ENCODE assay signal across 16 cellular contexts in the genomic region with DNA sequence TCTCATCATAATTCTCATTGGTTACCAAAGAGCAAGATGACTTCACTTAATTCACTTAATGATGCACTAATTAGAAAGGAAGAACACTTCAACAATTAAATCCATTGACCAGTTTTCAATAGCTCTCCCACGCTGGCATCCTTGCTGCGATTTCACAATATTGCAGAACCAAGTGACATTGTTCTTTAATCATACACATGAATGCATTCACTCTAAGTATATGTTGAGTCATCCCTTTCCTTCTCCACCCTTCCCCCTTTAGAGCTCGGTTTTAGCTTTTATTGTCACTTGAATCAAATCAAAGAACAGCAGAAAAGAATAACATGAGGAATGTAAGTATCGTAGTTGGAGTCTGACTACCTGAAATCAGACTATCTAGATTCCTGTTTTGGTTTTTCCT.
DNase-seq lines count a peak whose midpoint lies in the region; ATAC-seq, FAIRE-seq and TF ChIP-seq lines count a peak whose summit lies in the region.
"Had no signal": no experiment of that assay in that cellular context is flagged by ENCODE, and none has a peak within 500 bp of the region (broad histone marks: within the 10 kb centered on the region; RNA-seq: fewer than 3 reads in every experiment).

No MANE protein-coding gene starts in this region.

- H3K9me3 ChIP-seq in HepG2 (ENCODE audit: low read length) (peaks cover 45% of the 10 kb centered on the region), right lobe of liver (no peaks in the 10 kb centered on the region), endodermal cell (ENCODE audit: control insufficient read depth, low read length) (no peaks in the 10 kb centered on the region)
- H3K9me3 ChIP-seq: psoas muscle, uterus had no signal

- H3K4me3 ChIP-seq in HepG2 (replicated peaks in 1 of 3; ENCODE audit: insufficient read depth in 1 of 3, low read depth in 2 of 3, low read length in 3 of 3) = no peak overlapping the region
- H3K4me3 ChIP-seq in right lobe of liver = no peak overlapping the region
- no peak overlapping the region for H3K4me3 ChIP-seq in endodermal cell (ENCODE audit: low read length)
- H3K4me3 ChIP-seq: psoas muscle, uterus had no signal

- WGBS in HepG2 (ENCODE audit: low lambda C conversion rate) = 0% methylated on average over 4 of the region's 4 CpGs
- WGBS in right lobe of liver (ENCODE audit: insufficient coverage, low coverage, low lambda C conversion rate, missing lambda C conversion rate) = 59% methylated on average over 4 of the region's 4 CpGs
- WGBS in endodermal cell (ENCODE audit: insufficient coverage in 1 of 2, insufficient read length in 1 of 2), 2 experiments = 88 to 95% methylated on average over 3 to 4 of the region's 4 CpGs

- TF ChIP-seq POLR2A in HepG2 (IDR thresholded peaks at IDR 0.05; ENCODE audit: insufficient read depth in 1 of 2, low read depth in 2 of 2, low read length in 2 of 2) = no peak
- no peak for TF ChIP-seq POLR2A in right lobe of liver (IDR thresholded peaks at IDR 0.05)

- no peaks in the 10 kb centered on the region for H3K27me3 Mint-ChIP-seq in endodermal cell (ENCODE audit: insufficient read depth)
- H3K27me3 Mint-ChIP-seq in activated T-cell treated with anti-CD3 and anti-CD28 coated beads, Interleukin-2, amount 50 U/mL, for 24 hours = no peaks in the 10 kb centered on the region
- no peaks in the 10 kb centered on the region for H3K27me3 Mint-ChIP-seq in activated CD4-positive, alpha-beta T cell treated with anti-CD3 and anti-CD28 coated beads for 36 hours
- H3K27me3 Mint-ChIP-seq: stimulated activated memory B cell treated with anti-CD40 and anti-IgM and Interleukin-4, amounts not matched to agents 10 μg/mL and 1 μg/mL and 100 μg/mL, for 72 hours had no signal

- H3K27me3 ChIP-seq in HepG2 (ENCODE audit: control insufficient read depth in 1 of 2, insufficient read depth in 2 of 2, low read length in 2 of 2) = no peaks in the 10 kb centered on the region
- H3K27me3 ChIP-seq in right lobe of liver = no peaks in the 10 kb centered on the region
- H3K27me3 ChIP-seq in endodermal cell (ENCODE audit: control insufficient read depth, insufficient read depth, low read length, poor library complexity, severe bottlenecking) = no peaks in the 10 kb centered on the region
- H3K27me3 ChIP-seq: uterus had no signal

- no peak for TF ChIP-seq EP300 in HepG2 (IDR thresholded peaks at IDR 0.05; ENCODE audit: low read depth in 2 of 2, low read length in 2 of 2)
- no peak for TF ChIP-seq EP300 in HepG2 (CRISPR knock-in tag; IDR thresholded peaks at IDR 0.05; ENCODE audit: borderline replicate concordance)

- peaks cover 2% of the 10 kb centered on the region for H3K9me3 Mint-ChIP-seq in endodermal cell
- H3K9me3 Mint-ChIP-seq in activated T-cell treated with anti-CD3 and anti-CD28 coated beads, Interleukin-2, amount 50 U/mL, for 24 hours = peaks cover 8% of the 10 kb centered on the region
- peaks cover 8% of the 10 kb centered on the region for H3K9me3 Mint-ChIP-seq in activated CD4-positive, alpha-beta T cell treated with anti-CD3 and anti-CD28 coated beads for 36 hours (ENCODE audit: low read depth)

- no peak overlapping the region for H2AFZ ChIP-seq in HepG2 (ENCODE audit: low read length)

- H3K4me1 ChIP-seq in HepG2 (ENCODE audit: insufficient read depth, low read length) (no peaks in the 10 kb centered on the region), right lobe of liver (no peaks in the 10 kb centered on the region), endodermal cell (ENCODE audit: control insufficient read depth, insufficient read depth, low read length) (no peaks in the 10 kb centered on the region)
- H3K4me1 ChIP-seq: psoas muscle, uterus had no signal

- H3K27ac ChIP-seq in HepG2 (ENCODE audit: extremely low read length, insufficient read depth, low read length) = no peak overlapping the region
- H3K27ac ChIP-seq in right lobe of liver = no peak overlapping the region
- H3K27ac ChIP-seq in endodermal cell (ENCODE audit: low read depth, low read length) = no peak overlapping the region
- H3K27ac ChIP-seq: psoas muscle, uterus had no signal

- H3K27ac Mint-ChIP-seq in endodermal cell = peak overlapping the region; percentile 27
- H3K27ac Mint-ChIP-seq in activated T-cell treated with anti-CD3 and anti-CD28 coated beads, Interleukin-2, amount 50 U/mL, for 24 hours = no peak overlapping the region
- H3K27ac Mint-ChIP-seq in activated CD4-positive, alpha-beta T cell treated with anti-CD3 and anti-CD28 coated beads for 36 hours = no peak overlapping the region
- H3K27ac Mint-ChIP-seq: activated CD8-positive, alpha-beta T cell treated with anti-CD3 and anti-CD28 coated beads, Interleukin-2, amount 10 ng/mL, durations not matched to agents 7 days and 5 days; stimulated activated memory B cell treated with anti-CD40 and anti-IgM and Interleukin-4, amounts not matched to agents 10 μg/mL and 1 μg/mL and 100 μg/mL, for 72 hours; T-helper 2 cell treated with Interferon-gamma antibody and Interleukin-4, amounts not matched to agents 5 μg/mL and 100 μg/mL, for 36 hours had no signal

- no peak overlapping the region for H3K4me2 ChIP-seq in HepG2 (ENCODE audit: low read depth, low read length)

- no peak for FAIRE-seq in HepG2 (lab: Jason Lieb, UNC)
- FAIRE-seq: HTR-8/SVneo had no signal

- peaks cover 3% of the 10 kb centered on the region for H3K36me3 Mint-ChIP-seq in endodermal cell (ENCODE audit: low read depth)
- no peaks in the 10 kb centered on the region for H3K36me3 Mint-ChIP-seq in activated T-cell treated with anti-CD3 and anti-CD28 coated beads, Interleukin-2, amount 50 U/mL, for 24 hours (ENCODE audit: low read depth)
- H3K36me3 Mint-ChIP-seq in activated CD4-positive, alpha-beta T cell treated with anti-CD3 and anti-CD28 coated beads for 36 hours (ENCODE audit: low read depth) = peaks cover 1% of the 10 kb centered on the region
- H3K36me3 Mint-ChIP-seq: stimulated activated memory B cell treated with anti-CD40 and anti-IgM and Interleukin-4, amounts not matched to agents 10 μg/mL and 1 μg/mL and 100 μg/mL, for 72 hours had no signal

- TF ChIP-seq CTCF in HepG2 (CRISPR knock-in tag; IDR thresholded peaks at IDR 0.05) = no peak
- no peak for TF ChIP-seq CTCF in right lobe of liver (IDR thresholded peaks at IDR 0.05)
- TF ChIP-seq CTCF in endodermal cell (conservative IDR thresholded peaks at IDR 0.05) = no peak

- ATAC-seq in HepG2 = no peak
- ATAC-seq in right lobe of liver = no peak
- ATAC-seq in HG03095 (IDR thresholded peaks at IDR 0.05; ENCODE audit: unreplicated experiment) = no peak
- ATAC-seq in activated CD4-positive, alpha-beta T cell treated with anti-CD3 and anti-CD28 coated beads for 36 hours = no peak
- ATAC-seq: activated CD8-positive, alpha-beta T cell treated with anti-CD3 and anti-CD28 coated beads, Interleukin-2, amount 10 ng/mL, durations not matched to agents 7 days and 5 days; psoas muscle; stimulated activated memory B cell treated with anti-CD40 and anti-IgM and Interleukin-4, amounts not matched to agents 10 μg/mL and 1 μg/mL and 100 μg/mL, for 72 hours had no signal

- no peak overlapping the region for H3K4me3 Mint-ChIP-seq in endodermal cell
- no peak overlapping the region for H3K4me3 Mint-ChIP-seq in activated T-cell treated with anti-CD3 and anti-CD28 coated beads, Interleukin-2, amount 50 U/mL, for 24 hours
- H3K4me3 Mint-ChIP-seq in activated CD4-positive, alpha-beta T cell treated with anti-CD3 and anti-CD28 coated beads for 36 hours = no peak overlapping the region
- H3K4me3 Mint-ChIP-seq: activated CD8-positive, alpha-beta T cell treated with anti-CD3 and anti-CD28 coated beads, Interleukin-2, amount 10 ng/mL, durations not matched to agents 7 days and 5 days; stimulated activated memory B cell treated with anti-CD40 and anti-IgM and Interleukin-4, amounts not matched to agents 10 μg/mL and 1 μg/mL and 100 μg/mL, for 72 hours; T-helper 2 cell treated with Interferon-gamma antibody and Interleukin-4, amounts not matched to agents 5 μg/mL and 100 μg/mL, for 36 hours had no signal

- H4K20me1 ChIP-seq in HepG2 (ENCODE audit: insufficient read depth, low read length) = no peaks in the 10 kb centered on the region

- no TSS peak for BruUV-seq in HepG2 (replicated peaks; lab: Mats Ljungman, UMichigan)

- POLR2A ChIA-PET in HepG2 (lab: Yijun Ruan, JAX) = no interaction called here
- POLR2A ChIA-PET in activated CD4-positive, alpha-beta T cell treated with anti-CD3 and anti-CD28 coated beads for 36 hours (lab: Charles Lee) = no interaction called here

- TF ChIP-seq RAD21 in HepG2 (CRISPR knock-in tag; IDR thresholded peaks at IDR 0.05) = no peak

- H3K9ac ChIP-seq in HepG2 (ENCODE audit: insufficient read depth, low read depth, low read length) = no peak overlapping the region
- H3K9ac ChIP-seq in endodermal cell (ENCODE audit: extremely low read depth, low read length, poor library complexity, severe bottlenecking) = no peak overlapping the region

- CTCF ChIA-PET in HepG2 (lab: Yijun Ruan, JAX; ENCODE audit: low intra/inter-chr PET ratio, low total read pairs) = no interaction called here
- CTCF ChIA-PET in activated CD4-positive, alpha-beta T cell treated with anti-CD3 and anti-CD28 coated beads for 36 hours (lab: Charles Lee) = no interaction called here

- no peak for DNase-seq in HepG2 (ENCODE audit: low spot score)
- no peak for DNase-seq in right lobe of liver
- peak; percentile 60 for DNase-seq in NCI-H748 (lab: John Stamatoyannopoulos, UW; ENCODE audit: unreplicated experiment)
- DNase-seq in endodermal cell = no peak
- DNase-seq in activated T-cell treated with anti-CD3 and anti-CD28 coated beads, Interleukin-2, amount 50 U/mL, for 24 hours = no peak
- DNase-seq in activated CD4-positive, alpha-beta T cell treated with anti-CD3 and anti-CD28 coated beads for 36 hours = no peak
- no peak for DNase-seq in NCI-H2196 treated with DMSO at 0.1 percent for 48 hours (lab: John Stamatoyannopoulos, UW; ENCODE audit: unreplicated experiment)
- DNase-seq: activated CD8-positive, alpha-beta T cell treated with anti-CD3 and anti-CD28 coated beads, Interleukin-2, amount 10 ng/mL, durations not matched to agents 7 days and 5 days; activated naive CD4-positive, alpha-beta T cell treated with Interleukin-2 at 50 U/mL for 16 hours; NCI-H2029 treated with DMSO at 0.1 percent for 48 hours; psoas muscle; uterus had no signal

- in situ Hi-C loops in HepG2 (cut with HindIII; ENCODE audit: extremely low pct_ligation_motif_present, low pct_unique_long_range_greater_than_20kb) = no loop called here

- intact Hi-C loops in HepG2 (cut with micrococcal nuclease; ENCODE audit: unreplicated experiment) = no loop called here
- intact Hi-C loops in right lobe of liver (cut with DNase I) = no loop called here
- intact Hi-C loops in activated CD4-positive, alpha-beta T cell treated with anti-CD3 and anti-CD28 coated beads for 36 hours (cut with DNase I, micrococcal nuclease) = no loop called here

- H3K4me1 Mint-ChIP-seq in endodermal cell = no peaks in the 10 kb centered on the region
- H3K4me1 Mint-ChIP-seq in activated T-cell treated with anti-CD3 and anti-CD28 coated beads, Interleukin-2, amount 50 U/mL, for 24 hours (ENCODE audit: low read depth) = no peaks in the 10 kb centered on the region
- no peaks in the 10 kb centered on the region for H3K4me1 Mint-ChIP-seq in activated CD4-positive, alpha-beta T cell treated with anti-CD3 and anti-CD28 coated beads for 36 hours
- H3K4me1 Mint-ChIP-seq: stimulated activated memory B cell treated with anti-CD40 and anti-IgM and Interleukin-4, amounts not matched to agents 10 μg/mL and 1 μg/mL and 100 μg/mL, for 72 hours had no signal

- no peaks in the 10 kb centered on the region for H3K36me3 ChIP-seq in HepG2 (replicated peaks in 1 of 2; ENCODE audit: control insufficient read depth in 1 of 2, insufficient read depth in 2 of 2, low read length in 2 of 2)
- no peaks in the 10 kb centered on the region for H3K36me3 ChIP-seq in right lobe of liver
- no peaks in the 10 kb centered on the region for H3K36me3 ChIP-seq in endodermal cell (ENCODE audit: control insufficient read depth, insufficient read depth, low read length)
- H3K36me3 ChIP-seq: uterus had no signal

- no peaks in the 10 kb centered on the region for H3K79me2 ChIP-seq in HepG2 (ENCODE audit: insufficient read depth, low read length)
